In genomic region chr1:175208773-175209492, GRCh38 we compare ENCODE assay signal across 8 cellular contexts. TPM values are rescaled to one million over a fixed set of nuclear protein-coding genes. Genes with fewer than 3 reads are reported as not detected.
DNase-seq lines count a peak whose midpoint lies in the region; ATAC-seq and TF ChIP-seq lines count a peak whose summit lies in the region.

No MANE protein-coding gene starts in this region.

- peak; percentile 28 to 57 (median 38) for DNase-seq in CD4-positive, alpha-beta T cell
- DNase-seq in T-cell (peak; percentile 24 to 75 (median 54)), left lobe of liver (ENCODE audit: low spot score) (peak; percentile 66), coronary artery (ENCODE audit: low spot score) (no peak), hippocampal formation (lab: John Stamatoyannopoulos, UW) (no peak), glutamatergic neuron (no peak)

- H3K9me3 ChIP-seq in CD4-positive, alpha-beta T cell (ENCODE audit: control insufficient read depth, low read length): no peaks in the 10 kb centered on the region

- H3K4me3 ChIP-seq in coronary artery: no peak overlapping the region

- H3K4me3 Mint-ChIP-seq in CD4-positive, alpha-beta T cell: peak overlapping the region; percentile 86
- H3K4me3 Mint-ChIP-seq in T-cell: peak overlapping the region; percentile 72 to 79 (median 76)
- no peak overlapping the region for H3K4me3 Mint-ChIP-seq in glutamatergic neuron (ENCODE audit: unreplicated experiment)

- H3K27me3 ChIP-seq in CD4-positive, alpha-beta T cell (ENCODE audit: control insufficient read depth, insufficient read depth, low read length): no peaks in the 10 kb centered on the region

- H3K4me1 Mint-ChIP-seq in CD4-positive, alpha-beta T cell (ENCODE audit: low read depth): peaks cover 86% of the 10 kb centered on the region
- peaks cover 72 to 86% (median 86%) of the 10 kb centered on the region in 3 donors for H3K4me1 Mint-ChIP-seq in T-cell
- H3K4me1 Mint-ChIP-seq in glutamatergic neuron (ENCODE audit: low read depth, unreplicated experiment): no peaks in the 10 kb centered on the region

- H3K27me3 Mint-ChIP-seq in CD4-positive, alpha-beta T cell: no peaks in the 10 kb centered on the region
- no peaks in the 10 kb centered on the region for H3K27me3 Mint-ChIP-seq in T-cell
- H3K27me3 Mint-ChIP-seq in glutamatergic neuron (ENCODE audit: unreplicated experiment): no peaks in the 10 kb centered on the region

- no peaks in the 10 kb centered on the region for H3K9me3 Mint-ChIP-seq in CD4-positive, alpha-beta T cell
- no peaks in the 10 kb centered on the region for H3K9me3 Mint-ChIP-seq in T-cell
- no peaks in the 10 kb centered on the region for H3K9me3 Mint-ChIP-seq in glutamatergic neuron (ENCODE audit: unreplicated experiment)

- intact Hi-C loops in CD4-positive, alpha-beta T cell (cut with DNase I, micrococcal nuclease): loop anchor here in 1 of 2 experiments (1.0 to 5.0 kb wide), 4 partner anchors 20 to 110 kb away; no protein-coding TSS in a partner anchor

- H3K36me3 Mint-ChIP-seq in CD4-positive, alpha-beta T cell (ENCODE audit: low read depth): no peaks in the 10 kb centered on the region
- H3K36me3 Mint-ChIP-seq in T-cell (no peaks in the 10 kb centered on the region), glutamatergic neuron (ENCODE audit: unreplicated experiment) (no peaks in the 10 kb centered on the region)

- peak overlapping the region; percentile 86 for H3K27ac Mint-ChIP-seq in CD4-positive, alpha-beta T cell
- H3K27ac Mint-ChIP-seq in T-cell: peak overlapping the region; percentile 96 to 98
- no peak overlapping the region for H3K27ac Mint-ChIP-seq in glutamatergic neuron (ENCODE audit: unreplicated experiment)

- POLR2A ChIA-PET in CD4-positive, alpha-beta T cell (lab: Charles Lee): interaction anchor here (0.6 to 5.5 kb wide), 11 partner anchors 8 to 241 kb away, joined by 3 to 98 read pairs (median 5); partner anchors contain the start of genes CACYBP, KIAA0040 and MRPS14
- POLR2A ChIA-PET in T-cell (lab: Charles Lee): interaction anchor here (0.5 to 1.4 kb wide), 5 partner anchors 17 to 1216 kb away, joined by 3 to 7 read pairs (median 3); no protein-coding TSS in a partner anchor

- H3K27ac ChIP-seq in CD4-positive, alpha-beta T cell (ENCODE audit: low read depth, low read length): peak overlapping the region; percentile 37
- no peak overlapping the region for H3K27ac ChIP-seq in coronary artery

- TF ChIP-seq CTCF in CD4-positive, alpha-beta T cell (IDR thresholded peaks at IDR 0.05): no peak
- TF ChIP-seq CTCF in coronary artery (IDR thresholded peaks at IDR 0.05): no peak
- TF ChIP-seq CTCF in glutamatergic neuron (IDR thresholded peaks at IDR 0.05; ENCODE audit: partially characterized antibody, unreplicated experiment): no peak

- CTCF ChIA-PET in CD4-positive, alpha-beta T cell (lab: Charles Lee): interaction anchor here (1.0 to 1.4 kb wide), 3 partner anchors 14 to 57 kb away, joined by 4 to 7 read pairs (median 5); no protein-coding TSS in a partner anchor
- CTCF ChIA-PET in T-cell (lab: Charles Lee): interaction anchor here (0.7 to 3.6 kb wide), 13 partner anchors 12 to 110 kb away, joined by 3 to 19 read pairs (median 5); partner anchors contain the start of gene KIAA0040 (in 1 of the 2)

- peak; percentile 92 for ATAC-seq in CD4-positive, alpha-beta T cell (ENCODE audit: poor library complexity)
- ATAC-seq in GM19351 (IDR thresholded peaks at IDR 0.05; ENCODE audit: unreplicated experiment): peak; percentile 78
- peak; percentile 83 for ATAC-seq in HG03342 (IDR thresholded peaks at IDR 0.05; ENCODE audit: unreplicated experiment)
- peak; percentile 95 to 96 (median 96) for ATAC-seq in T-cell (replicated peaks in 1 of 4)
- peak; percentile 90 for ATAC-seq in left lobe of liver

RNA-seq across cellular contexts. Expression of gene KIAA0040, which starts 16.4 kb away (rescaled TPM):
- 10 to 100 TPM; 13.5 to 14.5 TPM for total RNA-seq in CD4-positive, alpha-beta T cell
- 10 to 100 TPM; 33.0 to 60.0 (median 50.5) TPM for total RNA-seq in T-cell
- total RNA-seq in left lobe of liver: 5.9 TPM
- total RNA-seq in glutamatergic neuron (ENCODE audit: unreplicated experiment): not detected

Comparison
In these comparisons a context has a peak if more than half of its experiments do, and no peak if none do; other contexts are left out.
1. DNase-seq: peak in CD4-positive, alpha-beta T cell (10 of 10), T-cell (34 of 34) and left lobe of liver (single experiment); none in coronary artery (single experiment), hippocampal formation (0 of 2) and glutamatergic neuron (single experiment).
2. Peak in every context shown above with its lines, with median percentiles within 50 percentile points of each other: ATAC-seq.